8 cellular contexts compared by ENCODE assay signal in the genomic region with DNA sequence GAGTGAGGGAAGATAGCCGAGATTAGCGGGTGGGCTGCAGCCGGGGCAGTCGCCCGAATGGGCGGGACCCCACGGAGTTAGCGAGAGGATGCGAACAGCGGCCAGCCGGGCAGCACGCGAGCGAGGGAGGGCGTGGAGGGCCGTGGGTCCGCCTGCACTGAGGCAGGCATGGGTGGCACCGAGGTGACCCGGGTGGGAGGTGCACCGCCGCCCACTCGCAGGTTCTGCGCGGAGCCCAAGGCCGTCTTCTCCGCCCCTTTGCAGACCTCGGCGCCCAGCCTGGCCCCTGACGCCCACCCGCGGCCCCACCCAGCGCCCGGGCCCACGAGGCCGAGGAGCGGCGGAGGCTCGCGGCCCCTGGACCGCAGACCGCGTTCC. TPM values are rescaled to one million over a fixed set of nuclear protein-coding genes. Genes with fewer than 3 reads are reported as not detected.
A peak's percentile ranks its signal among the peaks of the same experiment; 100 is the strongest.
DNase-seq lines count a peak whose midpoint lies in the region; ATAC-seq, FAIRE-seq and TF ChIP-seq lines count a peak whose summit lies in the region.
"Not testable (repeated sequence)": the region's sequence is repeated elsewhere in the genome, so short reads cannot be mapped to it uniquely, and the experiment has no call there.

No MANE protein-coding gene starts in this region.

- not testable (repeated sequence) for H3K4me3 ChIP-seq in PC-3 (ENCODE audit: low read length); GM12878; lung; upper lobe of right lung

- not testable (repeated sequence) for H3K36me3 ChIP-seq in PC-3 (ENCODE audit: low read depth, low read length); GM12878 (ENCODE audit: control insufficient read depth in 2 of 2, insufficient read depth in 2 of 2, low read length in 1 of 2); lung (ENCODE audit: control insufficient read depth in 2 of 2, insufficient read depth in 2 of 2, low read length in 2 of 2); upper lobe of right lung

- not testable (repeated sequence) for TF ChIP-seq EP300 in GM12878 (IDR thresholded peaks at IDR 0.05; ENCODE audit: borderline replicate concordance in 1 of 2, control insufficient read depth in 1 of 2, low read depth in 2 of 2, low read length in 2 of 2)

- not testable (repeated sequence) for H3F3A ChIP-seq in PC-3 (ENCODE audit: low read length, unreplicated experiment)

- CTCF ChIA-PET in PC-3 (lab: Charles Lee); GM12878 (lab: Yijun Ruan, JAX): not testable (repeated sequence)

- not testable (repeated sequence) for H2AFZ ChIP-seq in PC-3 (ENCODE audit: low read length); GM12878 (ENCODE audit: control insufficient read depth, low read depth, low read length)

- SMC1A ChIA-PET in GM12878 (lab: Charles Lee; ENCODE audit: uncharacterized antibody, unreplicated experiment), result not testable (repeated sequence)

- not testable (repeated sequence) for TF ChIP-seq CTCF in PC-3 (conservative IDR thresholded peaks at IDR 0.05; ENCODE audit: low read depth, low read length); GM12878 (IDR thresholded peaks at IDR 0.05 in 2 of 3, conservative IDR thresholded peaks at IDR 0.05 in 1 of 3; ENCODE audit: control insufficient read depth in 2 of 3, extremely low read depth in 1 of 3, insufficient read depth in 1 of 3, low read depth in 3 of 3, low read length in 3 of 3); lung (IDR thresholded peaks at IDR 0.05; ENCODE audit: control extremely low read depth, extremely low read depth); upper lobe of right lung (IDR thresholded peaks at IDR 0.05)

- intact Hi-C loops in PC-3 (cut with micrococcal nuclease); GM12878 (cut with micrococcal nuclease; ENCODE audit: unreplicated experiment); upper lobe of right lung (cut with DNase I): not testable (repeated sequence)

- not testable (repeated sequence) for H3K27me3 ChIP-seq in PC-3 (ENCODE audit: low read length); GM12878 (replicated peaks in 1 of 2; ENCODE audit: control insufficient read depth in 2 of 2, insufficient read depth in 2 of 2, low read length in 1 of 2); lung (ENCODE audit: control insufficient read depth, insufficient read depth); upper lobe of right lung

- not testable (repeated sequence) for TF ChIP-seq RAD21 in GM12878 (IDR thresholded peaks at IDR 0.05; ENCODE audit: insufficient read depth, low read depth, low read length)

- not testable (repeated sequence) for H3K9me2 ChIP-seq in PC-3 (replicated peaks; ENCODE audit: low read length)

- H4K20me1 ChIP-seq in PC-3 (ENCODE audit: low read length); GM12878 (ENCODE audit: control insufficient read depth, insufficient read depth): not testable (repeated sequence)

- not testable (repeated sequence) for H3K79me2 ChIP-seq in PC-3 (ENCODE audit: low read length); GM12878 (ENCODE audit: control insufficient read depth, insufficient read depth, low read length)

- not testable (repeated sequence) for H3K27ac ChIP-seq in PC-3 (ENCODE audit: low read length); GM12878 (ENCODE audit: control insufficient read depth, insufficient read depth); lung (ENCODE audit: low read depth in 1 of 2, low read length in 1 of 2); upper lobe of right lung

- BruUV-seq in PC-3 (replicated peaks; lab: Mats Ljungman, UMichigan); GM12878 (replicated peaks; lab: Mats Ljungman, UMichigan): not testable (repeated sequence)

- not testable (repeated sequence) for FAIRE-seq in GM12878 (lab: Jason Lieb, UNC)

- POLR2A ChIA-PET in PC-3 (lab: Charles Lee; ENCODE audit: unreplicated experiment); GM12878 (lab: Charles Lee): not testable (repeated sequence)

- in situ Hi-C loops in GM12878 (cut with MboI), result not testable (repeated sequence)

- H3K9me3 ChIP-seq in PC-3 (ENCODE audit: low read length); GM12878 (replicated peaks; ENCODE audit: control insufficient read depth, insufficient read depth, low read length); lung (ENCODE audit: control insufficient read depth in 2 of 2, insufficient read depth in 1 of 2, low read length in 1 of 2); upper lobe of right lung: not testable (repeated sequence)

- DNase-seq in PC-3; GM12878 (ENCODE audit: low read depth, low spot score); lung (ENCODE audit: low spot score); upper lobe of right lung: not testable (repeated sequence)

- H3K9ac ChIP-seq in PC-3 (ENCODE audit: low read length); GM12878 (ENCODE audit: control insufficient read depth, insufficient read depth, low read length): not testable (repeated sequence)

- ATAC-seq in GM18511 (IDR thresholded peaks at IDR 0.05; ENCODE audit: unreplicated experiment) (peak; percentile 24), GM19463 (IDR thresholded peaks at IDR 0.05; ENCODE audit: unreplicated experiment) (peak; percentile 27), HG02642 (IDR thresholded peaks at IDR 0.05; ENCODE audit: poor library complexity, unreplicated experiment) (peak; percentile 50), HG03097 (IDR thresholded peaks at IDR 0.05; ENCODE audit: low FRiP score, unreplicated experiment) (peak; percentile 31), PC-3 (peak; percentile 25; the same call in 1 of the 2 replicates), GM12878 (peak; percentile 57; the same call in 1 of the 3 replicates), lung (ENCODE audit: insufficient read depth, low FRiP score) (peak; percentile 22), upper lobe of right lung (peak; percentile 60)

- WGBS in GM12878 (ENCODE audit: insufficient coverage, insufficient replicate concordance, low lambda C conversion rate, missing lambda C conversion rate), result no CpG with 5 or more reads among the region's 42 CpGs
- no CpG with 5 or more reads among the region's 42 CpGs for WGBS in lung, 2 donors

- RAD21 ChIA-PET in GM12878 (lab: Charles Lee; ENCODE audit: unreplicated experiment), result not testable (repeated sequence)

- not testable (repeated sequence) for H3K4me2 ChIP-seq in PC-3 (ENCODE audit: low read length); GM12878 (ENCODE audit: control insufficient read depth, insufficient read depth)

- TF ChIP-seq POLR2A in GM12878 (IDR thresholded peaks at IDR 0.05; ENCODE audit: low read depth, low read length), result not testable (repeated sequence)

- not testable (repeated sequence) for H3K4me1 ChIP-seq in PC-3 (ENCODE audit: insufficient read depth, low read length); GM12878 (ENCODE audit: control insufficient read depth, insufficient read depth, low read length); lung (ENCODE audit: control insufficient read depth in 2 of 2, insufficient read depth in 2 of 2, low read length in 2 of 2); upper lobe of right lung

RNA-seq across cellular contexts. Expression of a gene that starts 48.9 kb away (rescaled TPM):
- total RNA-seq in PC-3 (2014; rRNA removed) (25.7 and 31.2 TPM in 2 replicates), GM12878 (2014; rRNA removed) (23.6 and 28.8 TPM in 2 replicates), GM12878 (2014; rRNA removed; fragmentation: Illumina TruSeq; extraction: Trizol) (12.2 and 14.8 TPM in 2 replicates), GM12878 (2021) (27.5 and 28.6 TPM in 2 replicates), lung (10 to 100 TPM; 22.2 to 34.2 TPM), upper lobe of right lung (34.4 TPM)
- 66.9 and 72.5 TPM in 2 replicates for total RNA-seq in GM12878 (2013; cell fraction: nucleolus; rRNA removed)
- polyA plus RNA-seq in GM12878 (2011; ENCODE audit: low read depth), result 16.7 TPM
- polyA plus RNA-seq in GM12878 (2011; rRNA removed) (24.7 and 49.7 TPM in 2 replicates), GM12878 (2014; fragmentation: Illumina TruSeq; extraction: Trizol) (12.5 and 21.2 TPM in 2 replicates), GM12878 (2014; fragmentation: Nextera tagmentation; extraction: Ambion mirVana) (1 to 10 TPM; 2.4 to 3.4 TPM), GM12878 (2014; rRNA removed) (49.7 and 49.8 TPM in 2 replicates), GM12878 (2016; fragmentation: Nextera tagmentation; extraction: Ambion mirVana) (10 to 100 TPM; 11.2 to 11.6 TPM), lung (10 to 100 TPM; 13.4 to 41.5 TPM)
- polyA plus RNA-seq in GM12878 (2011; cell fraction: cytosol; rRNA removed), result 65.3 and 73.9 TPM in 2 replicates
- polyA plus RNA-seq in GM12878 (2011; cell fraction: nucleus; rRNA removed), result 128 and 175 TPM in 2 replicates
- 28.7 and 35.2 TPM in 2 replicates for polyA plus RNA-seq in GM12878 (2012)
- polyA minus RNA-seq in GM12878 (2011; rRNA and poly(A)+ RNA removed), result 46.4 and 79.6 TPM in 2 replicates
- polyA minus RNA-seq in GM12878 (2011; cell fraction: cytosol; rRNA and poly(A)+ RNA removed), result 37.4 and 40.9 TPM in 2 replicates
- polyA minus RNA-seq in GM12878 (2011; cell fraction: nucleus; rRNA and poly(A)+ RNA removed), result 21.3 and 30.1 TPM in 2 replicates
